ENCODE assay signal across 8 cellular contexts in the genomic region with DNA sequence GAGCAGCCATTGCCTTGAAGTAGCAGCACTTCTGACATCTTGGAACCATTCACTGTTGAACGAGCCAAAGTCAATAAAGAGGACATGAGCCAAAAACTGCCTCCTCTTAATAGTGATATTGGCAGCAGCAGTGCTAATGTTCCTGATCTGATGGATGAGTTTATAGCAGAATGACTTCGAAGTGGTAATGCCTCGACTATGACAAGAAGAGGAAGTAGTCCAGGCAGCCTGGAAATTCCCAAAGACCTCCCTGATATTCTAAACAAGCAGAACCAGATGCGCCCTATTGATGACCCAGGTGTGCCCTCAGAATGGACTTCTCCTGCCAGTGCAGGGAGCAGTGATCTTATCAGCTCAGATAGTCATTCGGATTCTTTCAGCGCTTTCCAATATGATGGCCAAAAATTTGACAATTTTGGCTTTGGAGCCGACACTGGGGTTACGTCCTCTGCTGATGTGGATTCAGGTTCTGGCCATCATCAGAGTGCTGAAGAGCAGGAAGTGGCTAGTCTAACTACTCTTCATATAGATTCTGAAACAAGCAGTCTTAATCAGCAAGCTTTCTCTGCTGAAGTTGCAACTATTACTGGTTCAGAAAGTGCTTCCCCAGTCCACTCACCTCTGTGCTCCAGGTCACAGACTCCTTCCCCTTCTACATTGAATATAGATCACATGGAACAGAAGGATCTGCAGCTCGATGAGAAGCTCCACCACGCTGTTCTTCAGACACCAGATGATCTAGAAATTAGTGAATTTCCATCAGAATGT. TPM values are rescaled to one million over a fixed set of nuclear protein-coding genes. Genes with fewer than 3 reads are reported as not detected.
DNase-seq lines count a peak whose midpoint lies in the region; ATAC-seq, FAIRE-seq and TF ChIP-seq lines count a peak whose summit lies in the region.
"Not testable (repeated sequence)": the region's sequence is repeated elsewhere in the genome, so short reads cannot be mapped to it uniquely, and the experiment has no call there.

No MANE protein-coding gene starts in this region.

- not testable (repeated sequence) for H3K4me3 ChIP-seq in liver (ENCODE audit: low read depth in 1 of 3, low read length in 3 of 3)

- peak; percentile 91 for ATAC-seq in GM18873 (IDR thresholded peaks at IDR 0.05; ENCODE audit: low FRiP score, unreplicated experiment)
- ATAC-seq in GM21360 (IDR thresholded peaks at IDR 0.05; ENCODE audit: unreplicated experiment): peak; percentile 61
- peak; percentile 80 for ATAC-seq in GM21825 (IDR thresholded peaks at IDR 0.05; ENCODE audit: unreplicated experiment)
- ATAC-seq in HG02973 (IDR thresholded peaks at IDR 0.05; ENCODE audit: unreplicated experiment): peak; percentile 79
- peak; percentile 59 for ATAC-seq in HG03342 (IDR thresholded peaks at IDR 0.05; ENCODE audit: unreplicated experiment)

- not testable (repeated sequence) for TF ChIP-seq POLR2A in GM12892 (IDR thresholded peaks at IDR 0.05; ENCODE audit: low read depth, low read length)

- TF ChIP-seq CTCF in liver (IDR thresholded peaks at IDR 0.05; ENCODE audit: low read depth, low read length, missing input control): not testable (repeated sequence)

- H3K4me1 ChIP-seq in liver (ENCODE audit: control insufficient read depth in 4 of 4, insufficient read depth in 4 of 4, low read length in 3 of 4): not testable (repeated sequence)

- H3K9me3 ChIP-seq in liver (ENCODE audit: control insufficient read depth in 4 of 4, low read length in 3 of 4): not testable (repeated sequence)

- peak; percentile 65 for FAIRE-seq in GM12892 (lab: Jason Lieb, UNC)

- not testable (repeated sequence) for H3K36me3 ChIP-seq in liver (ENCODE audit: control insufficient read depth in 4 of 4, insufficient read depth in 3 of 4, low read depth in 1 of 4, low read length in 3 of 4)

- not testable (repeated sequence) for H3K27ac ChIP-seq in liver (ENCODE audit: low read depth in 1 of 2, low read length in 2 of 2)

- not testable (repeated sequence) for TF ChIP-seq RAD21 in liver (IDR thresholded peaks at IDR 0.05)

- DNase-seq in GM12892 (ENCODE audit: insufficient read length): not testable (repeated sequence)
- DNase-seq in NCI-H2196 (lab: John Stamatoyannopoulos, UW; ENCODE audit: unreplicated experiment): peak; percentile 16

- WGBS in liver: 40% methylated on average over 10 of the region's 10 CpGs

- not testable (repeated sequence) for H3K9ac ChIP-seq in liver (ENCODE audit: low read depth in 1 of 2, low read length in 2 of 2)

- not testable (repeated sequence) for H3K27me3 ChIP-seq in liver (ENCODE audit: control insufficient read depth in 4 of 4, insufficient read depth in 4 of 4, low read length in 3 of 4)

TF ChIP-seq in liver, 16 proteins besides CTCF, POLR2A, EP300 and RAD21:
- peak in 1 of 2 donors; percentile 5 for TF ChIP-seq HNF4A (conservative IDR thresholded peaks at IDR 0.05)
- TF ChIP-seq YY1 (IDR thresholded peaks at IDR 0.05): peak; percentile 46
- peak; percentile 68 for TF ChIP-seq FOXA2 (IDR thresholded peaks at IDR 0.05)
- peak; percentile 83 for TF ChIP-seq FOXA1 (IDR thresholded peaks at IDR 0.05)
TF ChIP-seq in liver: peak in this region for 4; not testable (repeated sequence) for 12.

RNA-seq across cellular contexts. Expression of a gene that starts 35.1 kb away (rescaled TPM):
- polyA plus RNA-seq in GM12892 (2012; ENCODE audit: missing spikeins): 9.8 TPM
- total RNA-seq in liver: 1 to 10 TPM; 6.8 to 8.7 TPM
- polyA plus RNA-seq in liver: 1 to 10 TPM; 2.0 to 2.1 TPM
